8 cellular contexts compared by ENCODE assay signal in the genomic region with DNA sequence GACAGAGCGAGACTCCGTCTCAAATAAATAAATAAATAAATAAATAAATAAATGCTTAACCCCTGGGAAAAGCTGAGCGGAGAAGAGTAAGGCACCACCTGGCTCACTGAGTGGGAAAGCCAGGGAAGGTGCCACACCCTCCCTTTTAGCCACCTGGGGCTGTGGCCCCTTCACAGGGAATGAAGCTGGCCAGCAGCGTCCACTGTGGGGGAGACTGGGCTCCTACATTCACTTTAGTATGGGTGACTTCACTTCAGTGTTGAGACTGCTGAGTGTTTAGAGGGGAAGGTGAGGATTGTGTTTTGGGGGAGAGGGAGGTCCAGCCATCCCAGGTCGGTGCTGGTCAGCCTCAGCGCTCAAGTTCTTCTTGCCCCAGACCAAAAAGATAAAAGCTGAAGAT. TPM values are rescaled to one million over a fixed set of nuclear protein-coding genes. Genes with fewer than 3 reads are reported as not detected.
DNase-seq lines count a peak whose midpoint lies in the region; ATAC-seq and TF ChIP-seq lines count a peak whose summit lies in the region.

No MANE protein-coding gene starts in this region.

- peak overlapping the region; percentile 69 for H3K27ac Mint-ChIP-seq in CD8-positive, alpha-beta T cell

- H3K27me3 ChIP-seq in CD8-positive, alpha-beta T cell (ENCODE audit: insufficient read depth, low read length), result no peaks in the 10 kb centered on the region
- H3K27me3 ChIP-seq in SJCRH30, result 0 out of 2 replicates have a peak, but pooled peaks cover under 1% of the 10 kb centered on the region
- no peaks in the 10 kb centered on the region for H3K27me3 ChIP-seq in parathyroid adenoma (ENCODE audit: control insufficient read depth, insufficient read depth, low read length)

- no peaks in the 10 kb centered on the region for H3K9me3 ChIP-seq in CD8-positive, alpha-beta T cell (ENCODE audit: low read length)
- H3K9me3 ChIP-seq in SJCRH30 (replicated peaks) (no peaks in the 10 kb centered on the region), parathyroid adenoma (ENCODE audit: control insufficient read depth, low read length) (no peaks in the 10 kb centered on the region)

- H2AFZ ChIP-seq in parathyroid adenoma, result no peak overlapping the region

- intact Hi-C loops in CD8-positive, alpha-beta T cell (cut with DNase I, micrococcal nuclease), result no loop called here

- H3K27me3 Mint-ChIP-seq in CD8-positive, alpha-beta T cell (ENCODE audit: low read depth), result no peaks in the 10 kb centered on the region

- H3K27ac ChIP-seq in CD8-positive, alpha-beta T cell (ENCODE audit: low read depth, low read length), result no peak overlapping the region
- no peak overlapping the region for H3K27ac ChIP-seq in SJCRH30
- peak overlapping the region; percentile 93 for H3K27ac ChIP-seq in parathyroid adenoma

- H3K4me1 Mint-ChIP-seq in CD8-positive, alpha-beta T cell (ENCODE audit: low read depth), result peaks cover 74% of the 10 kb centered on the region

- peak overlapping the region; percentile 91 for H3K4me3 Mint-ChIP-seq in CD8-positive, alpha-beta T cell

- H3K4me3 ChIP-seq in CD8-positive, alpha-beta T cell (ENCODE audit: low read depth, low read length), result no peak overlapping the region
- H3K4me3 ChIP-seq in SJCRH30, result peak overlapping the region; percentile 89
- H3K4me3 ChIP-seq in epithelial cell of proximal tubule (ENCODE audit: low read depth, low read length), result peak overlapping the region; percentile 93
- no peak overlapping the region for H3K4me3 ChIP-seq in parathyroid adenoma (ENCODE audit: low read depth, low read length)

- CTCF ChIA-PET in CD8-positive, alpha-beta T cell (lab: Charles Lee), result interaction anchor here (0.6 to 8.8 kb wide), 9 partner anchors 9 to 50 kb away, joined by 3 to 116 read pairs (median 5); a partner anchor contains a TSS

- H3K4me1 ChIP-seq in CD8-positive, alpha-beta T cell (ENCODE audit: insufficient read depth, low read length), result peaks cover 58% of the 10 kb centered on the region
- H3K4me1 ChIP-seq in SJCRH30 (peaks cover 10% of the 10 kb centered on the region; the same call in 1 of the 2 replicates), parathyroid adenoma (peaks cover 35% of the 10 kb centered on the region)

- no peak for DNase-seq in CD8-positive, alpha-beta T cell
- DNase-seq in SJCRH30 (peak; percentile 39 to 51), epithelial cell of proximal tubule (ENCODE audit: low read depth) (no peak)

- H3K79me2 ChIP-seq in parathyroid adenoma, result peaks cover 16% of the 10 kb centered on the region

- no peak overlapping the region for H3K9ac ChIP-seq in parathyroid adenoma

- peak overlapping the region; percentile 62 for H3K4me2 ChIP-seq in parathyroid adenoma (ENCODE audit: low read length)

- POLR2A ChIA-PET in CD8-positive, alpha-beta T cell (lab: Charles Lee), result interaction anchor here (2.3 to 15.9 kb wide), 4 partner anchors 9 to 21 kb away, joined by 9 to 244 read pairs (median 42); a partner anchor contains a TSS

- H3K36me3 ChIP-seq in CD8-positive, alpha-beta T cell (ENCODE audit: insufficient read depth, low read length), result peaks cover 10% of the 10 kb centered on the region
- H3K36me3 ChIP-seq in SJCRH30, result peaks cover 18% of the 10 kb centered on the region
- no peaks in the 10 kb centered on the region for H3K36me3 ChIP-seq in parathyroid adenoma (ENCODE audit: control insufficient read depth, insufficient read depth, low read length)

- no peak for ATAC-seq in CD8-positive, alpha-beta T cell
- ATAC-seq in GM18873 (IDR thresholded peaks at IDR 0.05; ENCODE audit: low FRiP score, unreplicated experiment), result no peak
- ATAC-seq in GM19324 (IDR thresholded peaks at IDR 0.05; ENCODE audit: low FRiP score, unreplicated experiment), result no peak
- ATAC-seq in GM19328 (IDR thresholded peaks at IDR 0.05; ENCODE audit: unreplicated experiment), result no peak
- ATAC-seq in GM21529 (IDR thresholded peaks at IDR 0.05; ENCODE audit: unreplicated experiment), result no peak

- H3K9me3 Mint-ChIP-seq in CD8-positive, alpha-beta T cell, result no peaks in the 10 kb centered on the region

- peaks cover 50% of the 10 kb centered on the region for H3K36me3 Mint-ChIP-seq in CD8-positive, alpha-beta T cell

- TF ChIP-seq CTCF in CD8-positive, alpha-beta T cell (IDR thresholded peaks at IDR 0.05), result no peak
- TF ChIP-seq CTCF in epithelial cell of proximal tubule (conservative IDR thresholded peaks at IDR 0.05; ENCODE audit: low read depth, low read length) (no peak), parathyroid adenoma (IDR thresholded peaks at IDR 0.05) (no peak)

RNA-seq across cellular contexts. Expression of a gene that starts 1.5 kb away (rescaled TPM):
- total RNA-seq in CD8-positive, alpha-beta T cell, result 1 to 10 TPM; 5.9 to 6.7 TPM
- 87.8 and 89.9 TPM in 2 replicates for total RNA-seq in SJCRH30 (2014; rRNA removed; shearing (Covaris generic))
- total RNA-seq in epithelial cell of proximal tubule, result 15.9 and 24.4 TPM in 2 replicates

RNA-seq across cellular contexts. Expression of a gene that starts 11.9 kb away (rescaled TPM):
- total RNA-seq in CD8-positive, alpha-beta T cell, result 1 to 10 TPM; 4.3 to 7.4 TPM
- total RNA-seq in SJCRH30 (2014; rRNA removed; shearing (Covaris generic)), result 63.7 and 70.2 TPM in 2 replicates
- total RNA-seq in epithelial cell of proximal tubule, result 15.7 and 18.7 TPM in 2 replicates

RNA-seq across cellular contexts. Expression of a gene that starts 20.7 kb away (rescaled TPM):
- total RNA-seq in CD8-positive, alpha-beta T cell, result 100 to 1,000 TPM; 116 to 127 TPM
- total RNA-seq in SJCRH30 (2014; rRNA removed; shearing (Covaris generic)), result 15.1 and 15.8 TPM in 2 replicates
- 66.1 and 71.4 TPM in 2 replicates for total RNA-seq in epithelial cell of proximal tubule

RNA-seq across cellular contexts. Expression of a gene that starts 37.8 kb away (rescaled TPM):
- 1 to 10 TPM; 3.6 to 4.0 TPM for total RNA-seq in CD8-positive, alpha-beta T cell
- 53.7 and 58.6 TPM in 2 replicates for total RNA-seq in SJCRH30 (2014; rRNA removed; shearing (Covaris generic))
- total RNA-seq in epithelial cell of proximal tubule, result 0.72 and 8.9 TPM in 2 replicates

RNA-seq across cellular contexts. Expression of a gene that starts 40.5 kb away (rescaled TPM):
- total RNA-seq in CD8-positive, alpha-beta T cell, result under 1 TPM; 0.22 to 0.81 TPM
- 0.02 TPM in 1 of 2 replicates, not detected in the other for total RNA-seq in SJCRH30 (2014; rRNA removed; shearing (Covaris generic))
- total RNA-seq in epithelial cell of proximal tubule, result 0.07 TPM in 1 of 2 replicates, not detected in the other

Comparison
In these comparisons a context has a peak if more than half of its experiments do, and no peak if none do; other contexts are left out.
1. DNase-seq: peak in SJCRH30 (2 of 2); none in CD8-positive, alpha-beta T cell (0 of 7) and epithelial cell of proximal tubule (single experiment).
2. H3K4me3 ChIP-seq: peak in SJCRH30 (single experiment) and epithelial cell of proximal tubule (single experiment); none in CD8-positive, alpha-beta T cell (single experiment) and parathyroid adenoma (single experiment).